ENCODE assay signal across 28 cellular contexts in genomic region chr7:16528520-16528919, GRCh38. TPM values are rescaled to one million over a fixed set of nuclear protein-coding genes. Genes with fewer than 3 reads are reported as not detected.
A peak's percentile ranks its signal among the peaks of the same experiment; 100 is the strongest.
DNase-seq lines count a peak whose midpoint lies in the region; ATAC-seq, FAIRE-seq and TF ChIP-seq lines count a peak whose summit lies in the region.
"Had no signal": no experiment of that assay in that cellular context is flagged by ENCODE, and none has a peak within 500 bp of the region (broad histone marks: within the 10 kb centered on the region; RNA-seq: fewer than 3 reads in every experiment).

No MANE protein-coding gene starts in this region.

- no peaks in the 10 kb centered on the region for H3K9me2 ChIP-seq in Loucy (replicated peaks; ENCODE audit: low read depth, low read length)
- H3K9me2 ChIP-seq: SK-N-SH had no signal

- H2AFZ ChIP-seq in Loucy (ENCODE audit: low read length), result peak overlapping the region; percentile 86
- H2AFZ ChIP-seq in K562 (ENCODE audit: low read depth, low read length), result no peak overlapping the region

- POLR2A ChIA-PET in K562 (lab: Yijun Ruan, JAX), result interaction anchor here (0.9 kb wide), 1 partner anchor 9 kb away, joined by 3 read pairs; no protein-coding TSS in a partner anchor

- in situ Hi-C loops in K562 (cut with MboI), result no loop called here

- no peak for FAIRE-seq in K562 (lab: Jason Lieb, UNC)
- FAIRE-seq: small intestine had no signal

- no peaks in the 10 kb centered on the region for H3F3A ChIP-seq in Loucy (ENCODE audit: low read depth)

- H3K9ac ChIP-seq in Loucy (ENCODE audit: low read depth, low read length, poor library complexity, severe bottlenecking) (no peak overlapping the region), K562 (ENCODE audit: insufficient read depth in 1 of 2, low read depth in 2 of 2, low read length in 2 of 2) (no peak overlapping the region)
- H3K9ac ChIP-seq: SK-N-SH had no signal

- TF ChIP-seq CTCF in Loucy (conservative IDR thresholded peaks at IDR 0.05; ENCODE audit: low read length), result no peak
- TF ChIP-seq CTCF in K562 (IDR thresholded peaks at IDR 0.05 in 2 of 3, conservative IDR thresholded peaks at IDR 0.05 in 1 of 3; ENCODE audit: insufficient read depth in 2 of 3, low read depth in 1 of 3, low read length in 3 of 3), result no peak
- no peak for TF ChIP-seq CTCF in foreskin keratinocyte (conservative IDR thresholded peaks at IDR 0.05)
- TF ChIP-seq CTCF in vagina (IDR thresholded peaks at IDR 0.05), result no peak

- peak in 1 of 4 experiments; percentile 12 for DNase-seq in K562 (ENCODE audit: extremely low read depth in 1 of 4, low spot score in 3 of 4)
- DNase-seq in foreskin keratinocyte, result peak in 1 of 2 donors; percentile 22
- DNase-seq in stimulated activated naive CD8-positive, alpha-beta T cell treated with anti-CD3 and anti-CD28 coated beads, Interleukin-15, Interleukin-2, amounts not matched to agents 100 U/mL and 50 U/mL, for 24 hours, result no peak
- no peak for DNase-seq in D341Med (ENCODE audit: low spot score)
- DNase-seq in vagina (ENCODE audit: extremely low spot score in 2 of 2), result no peak
- DNase-seq: activated CD4-positive, CD25-positive, alpha-beta regulatory T cell; activated CD8-positive, alpha-beta memory T cell treated with anti-CD3 and anti-CD28 coated beads for 24 hours; activated naive CD4-positive, alpha-beta T cell; activated T-cell treated with anti-CD3 and anti-CD28 coated beads, Interleukin-2, amount 50 U/mL, for 24 hours; caudate nucleus; CD8-positive, alpha-beta T cell; GF-D8; HFFc6; MG63; NCI-H524 treated with DMSO at 0.1 percent for 48 hours; RPMI8226; SK-N-SH; small intestine; stimulated activated CD4-positive, alpha-beta T cell treated with anti-CD3 and anti-CD28 coated beads, Interleukin-2, amount 100 ng/mL, for 48 hours; stimulated activated naive CD4-positive, alpha-beta T cell; T-helper 9 cell; thyroid gland had no signal

- intact Hi-C loops in K562 (cut with micrococcal nuclease) (no loop called here), vagina (cut with DNase I) (no loop called here)

- peak; percentile 71 for ATAC-seq in K562
- peak; percentile 48 for ATAC-seq in foreskin keratinocyte
- ATAC-seq in stimulated activated naive CD8-positive, alpha-beta T cell treated with anti-CD3 and anti-CD28 coated beads, Interleukin-15, Interleukin-2, amounts not matched to agents 100 U/mL and 50 U/mL, for 24 hours, result peak; percentile 14
- ATAC-seq in GM21367 (IDR thresholded peaks at IDR 0.05; ENCODE audit: unreplicated experiment), result no peak
- ATAC-seq: CD8-positive, alpha-beta T cell; gastroesophageal sphincter had no signal

- peaks cover 8% of the 10 kb centered on the region for H3K4me1 ChIP-seq in Loucy (ENCODE audit: insufficient read depth, low read length, poor library complexity, severe bottlenecking)
- peaks cover 0 to 9% of the 10 kb centered on the region in 2 experiments; a peak in 3 of 5 replicates for H3K4me1 ChIP-seq in K562 (replicated peaks in 1 of 2; ENCODE audit: control insufficient read depth in 2 of 2, insufficient read depth in 2 of 2, low read length in 2 of 2)
- H3K4me1 ChIP-seq in foreskin keratinocyte, result no peaks in the 10 kb centered on the region
- H3K4me1 ChIP-seq in vagina, result no peaks in the 10 kb centered on the region
- H3K4me1 ChIP-seq: thyroid gland had no signal

- H3K4me2 ChIP-seq in Loucy (ENCODE audit: low read depth, low read length, poor library complexity, severe bottlenecking), result peak overlapping the region; percentile 0
- H3K4me2 ChIP-seq in K562 (ENCODE audit: insufficient read depth, low read length), result no peak overlapping the region
- H3K4me2 ChIP-seq: SK-N-SH had no signal

- H3K27ac ChIP-seq in K562 (ENCODE audit: extremely low read depth, low read depth, low read length) (no peak overlapping the region), foreskin keratinocyte (no peak overlapping the region), vagina (no peak overlapping the region)
- H3K27ac ChIP-seq: gastroesophageal sphincter, thyroid gland had no signal

- CTCF ChIA-PET in K562 (lab: Yijun Ruan, JAX; ENCODE audit: low intra/inter-chr PET ratio), result no interaction called here

- no peaks in the 10 kb centered on the region for H3K27me3 ChIP-seq in Loucy (ENCODE audit: insufficient read depth, low read length, poor library complexity, severe bottlenecking)
- H3K27me3 ChIP-seq in K562 (ENCODE audit: control insufficient read depth in 2 of 2, insufficient read depth in 2 of 2, low read length in 2 of 2), result no peaks in the 10 kb centered on the region
- no peaks in the 10 kb centered on the region for H3K27me3 ChIP-seq in foreskin keratinocyte
- no peaks in the 10 kb centered on the region for H3K27me3 ChIP-seq in vagina
- H3K27me3 ChIP-seq: gastroesophageal sphincter, MG63, thyroid gland had no signal

- TF ChIP-seq POLR2A in K562 (conservative IDR thresholded peaks at IDR 0.05) (no peak), vagina (IDR thresholded peaks at IDR 0.05) (no peak)

- H3K9me1 ChIP-seq in K562 (ENCODE audit: control insufficient read depth, insufficient read depth, low read length), result no peaks in the 10 kb centered on the region

- H3K36me3 ChIP-seq in Loucy (ENCODE audit: insufficient read depth, low read length) (no peaks in the 10 kb centered on the region), K562 (ENCODE audit: control insufficient read depth, insufficient read depth, low read length) (no peaks in the 10 kb centered on the region), vagina (no peaks in the 10 kb centered on the region)
- H3K36me3 ChIP-seq: gastroesophageal sphincter, MG63, thyroid gland had no signal

- H4K20me1 ChIP-seq in Loucy (ENCODE audit: insufficient read depth, low read length, poor library complexity, severe bottlenecking), result no peaks in the 10 kb centered on the region
- no peaks in the 10 kb centered on the region for H4K20me1 ChIP-seq in K562 (replicated peaks; ENCODE audit: control insufficient read depth, insufficient read depth, low read length)

- H3K9me3 ChIP-seq in Loucy (ENCODE audit: insufficient read depth, low read depth, low read length) (no peaks in the 10 kb centered on the region), K562 (replicated peaks; ENCODE audit: control insufficient read depth, insufficient read depth, low read depth, low read length) (no peaks in the 10 kb centered on the region), vagina (no peaks in the 10 kb centered on the region)
- H3K9me3 ChIP-seq: gastroesophageal sphincter, MG63, SK-N-SH, thyroid gland had no signal

- H3K79me2 ChIP-seq in Loucy (ENCODE audit: insufficient read depth, low read length) (no peaks in the 10 kb centered on the region), K562 (ENCODE audit: control insufficient read depth, insufficient read depth, low read length) (no peaks in the 10 kb centered on the region)

- no TSS peak for BruUV-seq in K562 (replicated peaks; lab: Mats Ljungman, UMichigan)

- H3K4me3 ChIP-seq in Loucy (ENCODE audit: low read length, poor library complexity, severe bottlenecking), result no peak overlapping the region
- no peak overlapping the region for H3K4me3 ChIP-seq in K562
- no peak overlapping the region for H3K4me3 ChIP-seq in vagina
- H3K4me3 ChIP-seq: gastroesophageal sphincter, lung, MG63, thyroid gland had no signal

- no peak for TF ChIP-seq EP300 in K562 (IDR thresholded peaks at IDR 0.05; ENCODE audit: low read length)

- TF ChIP-seq RAD21 in K562 (CRISPR knock-in tag; conservative IDR thresholded peaks at IDR 0.05 in 1 of 2, IDR thresholded peaks at IDR 0.05 in 1 of 2), result no peak

TF ChIP-seq in K562, 482 proteins besides CTCF, POLR2A, EP300 and RAD21 (continues in another document):
- TF ChIP-seq MITF (IDR thresholded peaks at IDR 0.05) (no peak), TOE1 (IDR thresholded peaks at IDR 0.05; ENCODE audit: borderline replicate concordance) (no peak), TOE1 (CRISPR knock-in tag; IDR thresholded peaks at IDR 0.05; ENCODE audit: borderline replicate concordance, low read depth) (no peak), TCF15 (CRISPR knock-in tag; IDR thresholded peaks at IDR 0.05) (no peak), MAFG (tag; conservative IDR thresholded peaks at IDR 0.05) (peak; percentile 52; the same call in 1 of the 2 replicates), NFE2 (IDR thresholded peaks at IDR 0.05; ENCODE audit: low read depth) (peak; percentile 62), C11orf30 (IDR thresholded peaks at IDR 0.05; ENCODE audit: low read depth) (peak; percentile 72)

RNA-seq across cellular contexts. Expression of gene LRRC72, which starts 1.9 kb away (rescaled TPM):
- not detected in 2 replicates for total RNA-seq in K562 (2011; cell fraction: chromatin; rRNA removed; ENCODE audit: low replicate concordance)
- total RNA-seq in K562 (2011; cell fraction: nucleolus; rRNA removed), result not detected in 2 replicates
- not detected in 2 replicates for total RNA-seq in K562 (2011; cell fraction: nucleoplasm; rRNA removed)
- total RNA-seq in K562 (2014; rRNA removed) (not detected in 2 replicates), K562 (2014; rRNA removed; fragmentation: Illumina TruSeq; extraction: Trizol) (not detected in 2 replicates), K562 (2015; rRNA removed; fragmentation: Illumina TruSeq; extraction: Trizol) (not detected in 2 replicates), K562 (2021) (not detected in 2 replicates), foreskin keratinocyte (not detected in 2 replicates), vagina (not detected)
- polyA plus RNA-seq in K562 (2011; rRNA removed) (not detected in 2 replicates), K562 (2014; fragmentation: Illumina TruSeq; extraction: Trizol) (not detected in 2 replicates), K562 (2014; fragmentation: Nextera tagmentation; extraction: Ambion mirVana) (under 1 TPM in 1 of 2 experiments, not detected in 1; 0.10 TPM), K562 (2014; rRNA removed) (not detected in 2 replicates), foreskin keratinocyte (not detected in 2 replicates)
- not detected in 2 replicates for polyA plus RNA-seq in K562 (2011; cell fraction: cytosol; rRNA removed)
- not detected in 2 replicates for polyA plus RNA-seq in K562 (2011; cell fraction: nucleus; rRNA removed)
- not detected in 2 replicates for polyA plus RNA-seq in K562 (2012)
- polyA minus RNA-seq in K562 (2011; rRNA and poly(A)+ RNA removed), result not detected in 2 replicates
- not detected in 2 replicates for polyA minus RNA-seq in K562 (2011; cell fraction: cytosol; rRNA and poly(A)+ RNA removed)
- not detected in 2 replicates for polyA minus RNA-seq in K562 (2011; cell fraction: nucleus; rRNA and poly(A)+ RNA removed)
- total RNA-seq: CD8-positive, alpha-beta T cell; epithelial cell of proximal tubule; gastroesophageal sphincter; HFFc6; kidney epithelial cell; lung; thyroid gland had no signal
- polyA plus RNA-seq: lung, SK-N-SH, small intestine had no signal
